Comparison of ENCODE assay signal across 12 cellular contexts in genomic region chr3:190424108-190424477, GRCh38. TPM values are rescaled to one million over a fixed set of nuclear protein-coding genes. Genes with fewer than 3 reads are reported as not detected.
DNase-seq lines count a peak whose midpoint lies in the region; ATAC-seq, FAIRE-seq and TF ChIP-seq lines count a peak whose summit lies in the region.
"Had no signal": no experiment of that assay in that cellular context is flagged by ENCODE, and none has a peak within 500 bp of the region (broad histone marks: within the 10 kb centered on the region; RNA-seq: fewer than 3 reads in every experiment).

No MANE protein-coding gene starts in this region.

- CTCF ChIA-PET in CD4-positive, alpha-beta T cell (lab: Charles Lee) = interaction anchor here (0.9 to 1.8 kb wide), 3 partner anchors 11 to 467 kb away, joined by 3 to 8 read pairs (median 4); partner anchors contain the start of gene CLDN1

- no peak overlapping the region for H3K27ac ChIP-seq in CD4-positive, alpha-beta T cell (ENCODE audit: low read depth, low read length)
- no peak overlapping the region for H3K27ac ChIP-seq in astrocyte (ENCODE audit: low read depth, low read length)

- no peaks in the 10 kb centered on the region for H3K36me3 Mint-ChIP-seq in CD4-positive, alpha-beta T cell (ENCODE audit: low read depth)
- H3K36me3 Mint-ChIP-seq in astrocyte (ENCODE audit: low read depth, unreplicated experiment) (no peaks in the 10 kb centered on the region), natural killer cell (no peaks in the 10 kb centered on the region)
- H3K36me3 Mint-ChIP-seq: activated naive CD8-positive, alpha-beta T cell treated with anti-CD3 and anti-CD28 coated beads for 36 hours; mesothelial cell of epicardium; T-cell had no signal

- no peak overlapping the region for H2AFZ ChIP-seq in astrocyte (ENCODE audit: low read depth, low read length)

- H3K9me3 Mint-ChIP-seq in CD4-positive, alpha-beta T cell = no peaks in the 10 kb centered on the region
- no peaks in the 10 kb centered on the region for H3K9me3 Mint-ChIP-seq in astrocyte (ENCODE audit: unreplicated experiment)
- no peaks in the 10 kb centered on the region for H3K9me3 Mint-ChIP-seq in natural killer cell
- H3K9me3 Mint-ChIP-seq: activated naive CD8-positive, alpha-beta T cell treated with anti-CD3 and anti-CD28 coated beads for 36 hours; mesothelial cell of epicardium; T-cell had no signal

- H3K4me1 ChIP-seq in astrocyte (ENCODE audit: insufficient read depth, low read length) = no peaks in the 10 kb centered on the region

- no peak overlapping the region for H3K4me2 ChIP-seq in astrocyte (ENCODE audit: low read length)

- H3K27ac Mint-ChIP-seq in CD4-positive, alpha-beta T cell = peak overlapping the region; percentile 73
- H3K27ac Mint-ChIP-seq in astrocyte (ENCODE audit: unreplicated experiment) (no peak overlapping the region), natural killer cell (no peak overlapping the region)
- H3K27ac Mint-ChIP-seq: activated naive CD8-positive, alpha-beta T cell treated with anti-CD3 and anti-CD28 coated beads for 36 hours had no signal

- FAIRE-seq in astrocyte (lab: Jason Lieb, UNC) (peak; percentile 23), RCC 7860 (lab: Jason Lieb, UNC) (no peak)

- no peak for ATAC-seq in CD4-positive, alpha-beta T cell (ENCODE audit: poor library complexity)
- ATAC-seq in GM19351 (IDR thresholded peaks at IDR 0.05; ENCODE audit: unreplicated experiment) = peak; percentile 3
- ATAC-seq in HG03159 (IDR thresholded peaks at IDR 0.05; ENCODE audit: unreplicated experiment) = peak; percentile 3
- ATAC-seq in natural killer cell = no peak

- H3K4me3 ChIP-seq in astrocyte (ENCODE audit: insufficient read depth, low read depth, low read length) = no peak overlapping the region

- intact Hi-C loops in CD4-positive, alpha-beta T cell (cut with DNase I, micrococcal nuclease) = loop anchor here (1.0 to 10.0 kb wide), 3 partner anchors 199 to 459 kb away; no protein-coding TSS in a partner anchor
- intact Hi-C loops in natural killer cell (cut with micrococcal nuclease) = no loop called here

- DNase-seq in CD4-positive, alpha-beta T cell = no peak
- DNase-seq in astrocyte (ENCODE audit: low read depth) = no peak
- DNase-seq in RCC 7860 (ENCODE audit: low spot score) = no peak
- DNase-seq in cerebellar cortex (ENCODE audit: low spot score) = no peak
- DNase-seq in SIG-M5 (lab: John Stamatoyannopoulos, UW) = no peak
- no peak for DNase-seq in natural killer cell

- no peak overlapping the region for H3K4me3 Mint-ChIP-seq in CD4-positive, alpha-beta T cell
- H3K4me3 Mint-ChIP-seq in astrocyte (ENCODE audit: unreplicated experiment) (no peak overlapping the region), natural killer cell (no peak overlapping the region)
- H3K4me3 Mint-ChIP-seq: activated naive CD8-positive, alpha-beta T cell treated with anti-CD3 and anti-CD28 coated beads for 36 hours had no signal

- H4K20me1 ChIP-seq in astrocyte (ENCODE audit: insufficient read depth, low read length) = no peaks in the 10 kb centered on the region

- no peaks in the 10 kb centered on the region for H3K9me3 ChIP-seq in CD4-positive, alpha-beta T cell (ENCODE audit: control insufficient read depth, low read length)
- no peaks in the 10 kb centered on the region for H3K9me3 ChIP-seq in astrocyte (ENCODE audit: insufficient read depth, low read depth, low read length)

- POLR2A ChIA-PET in CD4-positive, alpha-beta T cell (lab: Charles Lee) = no interaction called here

- no peak for TF ChIP-seq CTCF in CD4-positive, alpha-beta T cell (IDR thresholded peaks at IDR 0.05)
- TF ChIP-seq CTCF in astrocyte (IDR thresholded peaks at IDR 0.05; ENCODE audit: insufficient read depth, low read depth, low read length) (no peak), natural killer cell (IDR thresholded peaks at IDR 0.05) (no peak)

- H3K79me2 ChIP-seq in astrocyte (ENCODE audit: insufficient read depth, low read length) = no peaks in the 10 kb centered on the region

- no peaks in the 10 kb centered on the region for H3K27me3 Mint-ChIP-seq in CD4-positive, alpha-beta T cell
- H3K27me3 Mint-ChIP-seq in astrocyte (ENCODE audit: low read depth, unreplicated experiment) (no peaks in the 10 kb centered on the region), natural killer cell (ENCODE audit: low read depth in 2 of 2) (no peaks in the 10 kb centered on the region)
- H3K27me3 Mint-ChIP-seq: T-cell had no signal

- no peaks in the 10 kb centered on the region for H3K36me3 ChIP-seq in astrocyte (ENCODE audit: insufficient read depth, low read length)

- peaks cover 6% of the 10 kb centered on the region for H3K4me1 Mint-ChIP-seq in CD4-positive, alpha-beta T cell (ENCODE audit: low read depth)
- H3K4me1 Mint-ChIP-seq in astrocyte (ENCODE audit: low read depth, unreplicated experiment) (no peaks in the 10 kb centered on the region), natural killer cell (no peaks in the 10 kb centered on the region)

- no peaks in the 10 kb centered on the region for H3K27me3 ChIP-seq in CD4-positive, alpha-beta T cell (ENCODE audit: control insufficient read depth, insufficient read depth, low read length)
- no peaks in the 10 kb centered on the region for H3K27me3 ChIP-seq in astrocyte (ENCODE audit: insufficient read depth, low read length)

- H3K9ac ChIP-seq in astrocyte (ENCODE audit: low read length) = no peak overlapping the region

RNA-seq across cellular contexts. Expression of gene TMEM207, which starts 25.6 kb away (rescaled TPM):
- total RNA-seq in CD4-positive, alpha-beta T cell = not detected
- not detected in 2 replicates for total RNA-seq in astrocyte
- not detected for total RNA-seq in natural killer cell
- total RNA-seq: activated naive CD8-positive, alpha-beta T cell treated with anti-CD3 and anti-CD28 coated beads for 36 hours; mesothelial cell of epicardium; osteocyte; T-cell had no signal

RNA-seq across cellular contexts. Expression of gene CLDN16, which starts 36.1 kb away (rescaled TPM):
- not detected for total RNA-seq in CD4-positive, alpha-beta T cell
- total RNA-seq in astrocyte (0.24 and 0.50 TPM in 2 replicates), natural killer cell (not detected)
- total RNA-seq: activated naive CD8-positive, alpha-beta T cell treated with anti-CD3 and anti-CD28 coated beads for 36 hours; osteocyte; T-cell had no signal

Comparison
In these comparisons a context has a peak if more than half of its experiments do, and no peak if none do; other contexts are left out.
1. ATAC-seq: peak in GM19351 (single experiment) and HG03159 (single experiment); none in CD4-positive, alpha-beta T cell (single experiment) and natural killer cell (0 of 3).